Comparison of ENCODE assay signal across 1 cellular context in genomic region chr6:31971993-31972708, GRCh38.
TF ChIP-seq lines count a peak whose summit lies in the region.

Gene DXO (minus strand): TSS chr6:31972138. CDS start chr6:31971675, 463 bp downstream.

TF ChIP-seq in HepG2, 621 proteins besides CTCF, POLR2A, EP300 and RAD21 (continued from another document and continues in another):
- TF ChIP-seq RNF219 (CRISPR knock-in tag; IDR thresholded peaks at IDR 0.05) (no peak), HOXA5 (CRISPR knock-in tag; IDR thresholded peaks at IDR 0.05) (peak; percentile 67; the same call in 1 of the 2 replicates), TAF15 (IDR thresholded peaks at IDR 0.05; ENCODE audit: low read depth, low read length, poor library complexity, severe bottlenecking) (peak; percentile 76), ZKSCAN5 (CRISPR knock-in tag; IDR thresholded peaks at IDR 0.05) (peak; percentile 63; the same call in 1 of the 2 replicates), NFE2L1 (CRISPR knock-in tag; IDR thresholded peaks at IDR 0.05; ENCODE audit: borderline replicate concordance) (no peak), MATR3 (CRISPR knock-in tag; IDR thresholded peaks at IDR 0.05) (no peak), ZBTB40 (IDR thresholded peaks at IDR 0.05) (peak; percentile 83), ZBTB40 (CRISPR knock-in tag; IDR thresholded peaks at IDR 0.05) (peak; percentile 75), AKNA (CRISPR knock-in tag; IDR thresholded peaks at IDR 0.05; ENCODE audit: borderline replicate concordance) (no peak), MNT (IDR thresholded peaks at IDR 0.05) (peak; percentile 34), RARG (CRISPR knock-in tag; IDR thresholded peaks at IDR 0.05; ENCODE audit: low read depth) (no peak), CEBPZ (IDR thresholded peaks at IDR 0.05; ENCODE audit: low read length) (no peak), RORA (CRISPR knock-in tag; IDR thresholded peaks at IDR 0.05) (no peak), NCOA2 (CRISPR knock-in tag; IDR thresholded peaks at IDR 0.05) (0 out of 2 replicates have a peak, but pooled peaks have one; percentile 10), ZNF441 (CRISPR knock-in tag; IDR thresholded peaks at IDR 0.05; ENCODE audit: borderline replicate concordance) (no peak), NCOA1 (CRISPR knock-in tag; IDR thresholded peaks at IDR 0.05) (peak; percentile 90), SIN3A (IDR thresholded peaks at IDR 0.05; ENCODE audit: borderline replicate concordance, low read depth, low read length) (peak; percentile 88), ZFP91 (CRISPR knock-in tag; IDR thresholded peaks at IDR 0.05; ENCODE audit: borderline replicate concordance) (peak; percentile 95), MIXL1 (CRISPR knock-in tag; IDR thresholded peaks at IDR 0.05) (peak; percentile 41; the same call in 1 of the 2 replicates), DMAP1 (CRISPR knock-in tag; IDR thresholded peaks at IDR 0.05) (peak; percentile 97), BATF2 (CRISPR knock-in tag; IDR thresholded peaks at IDR 0.05) (peak; percentile 72; the same call in 1 of the 2 replicates), ZBTB7B (CRISPR knock-in tag; IDR thresholded peaks at IDR 0.05) (peak; percentile 67; the same call in 1 of the 2 replicates), FUBP1 (CRISPR knock-in tag; IDR thresholded peaks at IDR 0.05; ENCODE audit: borderline replicate concordance) (0 out of 2 replicates have a peak, but pooled peaks have one; percentile 26), FOXO1 (CRISPR knock-in tag; IDR thresholded peaks at IDR 0.05) (peak; percentile 79)
